9 cellular contexts compared by ENCODE assay signal in the genomic region with DNA sequence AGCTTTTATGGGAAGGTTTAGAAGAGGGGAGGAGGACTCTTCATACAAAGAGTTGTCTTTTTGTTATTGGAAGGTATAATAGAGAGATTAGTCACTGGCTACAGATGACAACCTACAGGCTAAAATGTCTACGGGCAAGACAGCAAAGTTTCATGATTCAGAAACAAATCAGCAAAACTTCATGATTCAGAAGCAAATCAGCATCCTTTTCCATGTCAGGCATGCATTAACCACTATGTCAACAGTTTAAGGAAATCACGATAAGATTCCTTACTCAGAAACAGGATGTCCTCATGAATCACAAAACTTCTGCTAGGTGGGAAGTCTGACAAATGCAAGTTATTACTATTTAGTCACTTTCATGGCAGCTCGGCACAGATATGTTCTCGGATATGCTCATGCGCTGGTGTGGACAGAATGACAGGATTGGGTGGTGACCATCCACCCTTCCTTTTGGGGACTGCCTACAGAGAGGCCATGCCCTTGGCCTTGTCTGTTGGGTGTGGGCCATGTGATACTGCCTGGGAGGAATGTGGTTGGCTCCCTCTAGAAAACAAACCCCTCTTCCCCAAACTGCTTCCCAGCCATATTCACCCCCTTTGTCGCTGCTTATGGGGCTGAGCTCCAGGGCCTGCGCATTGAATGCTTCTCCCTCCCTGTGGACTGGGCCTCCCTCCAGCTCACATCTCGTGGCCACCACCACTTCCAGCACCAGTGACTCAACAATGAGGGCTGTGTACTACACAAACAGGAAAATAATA. TPM values are rescaled to one million over a fixed set of nuclear protein-coding genes. Genes with fewer than 3 reads are reported as not detected.
A peak's percentile ranks its signal among the peaks of the same experiment; 100 is the strongest.
DNase-seq lines count a peak whose midpoint lies in the region; TF ChIP-seq lines count a peak whose summit lies in the region.
"Had no signal": no experiment of that assay in that cellular context is flagged by ENCODE, and none has a peak within 500 bp of the region (broad histone marks: within the 10 kb centered on the region; RNA-seq: fewer than 3 reads in every experiment).

No MANE protein-coding gene starts in this region.

- H3K4me3 ChIP-seq in H7 (ENCODE audit: insufficient read depth, low read depth, low read length): no peak overlapping the region

- no peaks in the 10 kb centered on the region for H3K27me3 ChIP-seq in H7 (ENCODE audit: control insufficient read depth, insufficient read depth, low read length)

- peak; percentile 76 for DNase-seq in AG09319 (ENCODE audit: extremely low read depth, low read depth)
- peak; percentile 100 for DNase-seq in RKO (ENCODE audit: low spot score)
- peak; percentile 78 for DNase-seq in fibroblast of gingiva (ENCODE audit: low read depth)
- peak in 41 of 56 donors; percentile 18 to 82 (median 47) for DNase-seq in nucleus accumbens (lab: John Stamatoyannopoulos, UW)
- no peak for DNase-seq in GM20000 (ENCODE audit: low spot score)
- no peak for DNase-seq in COLO668 (lab: John Stamatoyannopoulos, UW; ENCODE audit: unreplicated experiment)
- no peak for DNase-seq in NCI-H1694 treated with DMSO at 0.1 percent for 48 hours (lab: John Stamatoyannopoulos, UW)
- DNase-seq in H7: no peak
- DNase-seq: naive B cell had no signal

- no peaks in the 10 kb centered on the region for H3K36me3 ChIP-seq in H7 (replicated peaks; ENCODE audit: control insufficient read depth, insufficient read depth, low read length)

- TF ChIP-seq CTCF in AG09319 (IDR thresholded peaks at IDR 0.05; ENCODE audit: low read depth, low read length) (no peak), GM20000 (IDR thresholded peaks at IDR 0.05; ENCODE audit: extremely low read depth, missing control alignments) (no peak)

RNA-seq across cellular contexts. Expression of gene C11orf91, which starts 10.2 kb away (rescaled TPM):
- total RNA-seq in H7 (2014; rRNA removed; shearing (Covaris generic)): not detected in 2 replicates

RNA-seq across cellular contexts. Expression of gene CD59, which starts 45.8 kb away (rescaled TPM):
- total RNA-seq in H7 (2014; rRNA removed; shearing (Covaris generic)): 15.2 and 16.7 TPM in 2 replicates

Comparison
In these comparisons a context has a peak if more than half of its experiments do, and no peak if none do; other contexts are left out.
1. DNase-seq: peak in AG09319 (single experiment), RKO (single experiment), fibroblast of gingiva (single experiment) and nucleus accumbens (41 of 56); none in GM20000 (single experiment), COLO668 (single experiment), NCI-H1694 treated with DMSO at 0.1 percent for 48 hours (single experiment) and H7 (single experiment).